ENCODE assay signal across 27 cellular contexts in the genomic region with DNA sequence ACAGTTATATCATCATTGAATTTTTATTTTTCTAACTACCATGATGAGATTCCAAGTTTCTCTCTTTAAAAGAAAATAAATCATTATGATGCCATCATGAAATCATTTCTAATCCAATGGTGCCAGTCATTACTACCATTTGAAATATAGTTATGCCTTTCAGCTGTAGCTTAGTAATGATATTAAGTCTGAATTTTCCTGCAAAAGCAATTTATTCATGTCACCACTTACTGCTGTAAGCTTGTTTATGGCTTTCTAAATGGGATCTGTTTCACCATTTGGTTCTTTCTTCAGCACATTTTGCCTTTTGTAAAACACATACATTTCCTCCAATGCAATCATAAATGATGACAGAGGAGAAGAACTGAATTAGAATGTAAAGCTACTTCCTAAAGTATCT.
"Had no signal": no experiment of that assay in that cellular context is flagged by ENCODE, and none has a peak within 500 bp of the region (broad histone marks: within the 10 kb centered on the region; RNA-seq: fewer than 3 reads in every experiment).

No MANE protein-coding gene starts in this region.

- H3K36me3 ChIP-seq: neural progenitor cell, ovary, right lobe of liver, sigmoid colon, stomach, thoracic aorta, thyroid gland, tibial nerve, upper lobe of left lung, vagina had no signal

- H3K36me3 Mint-ChIP-seq: neural progenitor cell; stimulated activated effector memory CD8-positive, alpha-beta T cell treated with anti-CD3 and anti-CD28 coated beads, Interleukin-12 subunit alpha, Interleukin-12 subunit beta, amount 100 ng/mL, for 72 hours; stimulated activated naive B cell treated with anti-CD40 and anti-IgM and Interleukin-4, amounts not matched to agents 10 μg/mL and 1 μg/mL and 100 μg/mL, for 72 hours had no signal

- H3K27ac Mint-ChIP-seq: nephron; neural progenitor cell; progenitor cell of endocrine pancreas; stimulated activated effector memory CD8-positive, alpha-beta T cell treated with anti-CD3 and anti-CD28 coated beads, Interleukin-12 subunit alpha, Interleukin-12 subunit beta, amount 100 ng/mL, for 72 hours; stimulated activated naive B cell treated with anti-CD40 and anti-IgM and Interleukin-4, amounts not matched to agents 10 μg/mL and 1 μg/mL and 100 μg/mL, for 72 hours; stimulated activated naive CD8-positive, alpha-beta T cell treated with anti-CD3 and anti-CD28 coated beads, Interleukin-15, Interleukin-2, amounts not matched to agents 100 ng/mL and 50 ng/mL, for 24 hours had no signal

- H3K4me3 ChIP-seq: neural progenitor cell, ovary, psoas muscle, right lobe of liver, sigmoid colon, stomach, thoracic aorta, thyroid gland, tibial nerve, upper lobe of left lung, vagina had no signal

- H3K4me2 ChIP-seq: neural progenitor cell had no signal

- H2AFZ ChIP-seq: neural progenitor cell, parathyroid adenoma had no signal

- H3K27me3 Mint-ChIP-seq: progenitor cell of endocrine pancreas had no signal

- H3K9ac ChIP-seq: neural progenitor cell, parathyroid adenoma had no signal

- DNase-seq: occipital lobe; ovary; posterior cingulate gyrus; psoas muscle; right cardiac atrium; right lobe of liver; sigmoid colon; small intestine; stimulated activated CD4-positive, alpha-beta T cell treated with anti-CD3 and anti-CD28 coated beads, Interleukin-15, amount 100 ng/mL, for 24 hours; stimulated activated CD4-positive, alpha-beta T cell treated with anti-CD3 and anti-CD28 coated beads, Interleukin-2, amount 100 ng/mL, for 24 hours; stimulated activated CD4-positive, alpha-beta T cell treated with anti-CD3 and anti-CD28 coated beads, Interleukin-2, amount 100 ng/mL, for 48 hours; stimulated activated CD4-positive, alpha-beta T cell treated with anti-CD3 and anti-CD28 coated beads, Interleukin-4, amount 100 ng/mL, for 24 hours; stimulated activated naive B cell treated with anti-CD40 and anti-IgM and Interleukin-4, amounts not matched to agents 10 μg/mL and 1 μg/mL and 100 μg/mL, for 72 hours; stimulated activated naive CD4-positive, alpha-beta T cell treated with Interleukin-2 at 50 U/mL for 16 hours; stomach; thyroid gland; trophoblast cell; upper lobe of left lung had no signal

- H3K79me2 ChIP-seq: parathyroid adenoma had no signal

- H3K4me1 Mint-ChIP-seq: nephron; neural progenitor cell; stimulated activated effector memory CD8-positive, alpha-beta T cell treated with anti-CD3 and anti-CD28 coated beads, Interleukin-12 subunit alpha, Interleukin-12 subunit beta, amount 100 ng/mL, for 72 hours; stimulated activated naive B cell treated with anti-CD40 and anti-IgM and Interleukin-4, amounts not matched to agents 10 μg/mL and 1 μg/mL and 100 μg/mL, for 72 hours had no signal

- H3K4me3 Mint-ChIP-seq: nephron; neural progenitor cell; stimulated activated effector memory CD8-positive, alpha-beta T cell treated with anti-CD3 and anti-CD28 coated beads, Interleukin-12 subunit alpha, Interleukin-12 subunit beta, amount 100 ng/mL, for 72 hours; stimulated activated naive B cell treated with anti-CD40 and anti-IgM and Interleukin-4, amounts not matched to agents 10 μg/mL and 1 μg/mL and 100 μg/mL, for 72 hours; stimulated activated naive CD8-positive, alpha-beta T cell treated with anti-CD3 and anti-CD28 coated beads, Interleukin-15, Interleukin-2, amounts not matched to agents 100 ng/mL and 50 ng/mL, for 24 hours had no signal

- H3K27ac ChIP-seq: neural progenitor cell, ovary, parathyroid adenoma, psoas muscle, right lobe of liver, sigmoid colon, stomach, thoracic aorta, thyroid gland, tibial nerve, upper lobe of left lung, vagina had no signal

- H3K9me3 ChIP-seq: ovary, psoas muscle, right lobe of liver, stomach, thoracic aorta, thyroid gland, upper lobe of left lung, vagina had no signal

- H3K27me3 ChIP-seq: neural progenitor cell, ovary, right lobe of liver, sigmoid colon, stomach, thyroid gland, tibial nerve, upper lobe of left lung, vagina had no signal

- H3K4me1 ChIP-seq: neural progenitor cell, parathyroid adenoma, psoas muscle, right lobe of liver, sigmoid colon, stomach, thyroid gland, tibial nerve, upper lobe of left lung, vagina had no signal
